ENCODE assay signal across 18 cellular contexts in genomic region chr3:27796365-27796875, GRCh38.
DNase-seq lines count a peak whose midpoint lies in the region; ATAC-seq and TF ChIP-seq lines count a peak whose summit lies in the region.
"Had no signal": no experiment of that assay in that cellular context is flagged by ENCODE, and none has a peak within 500 bp of the region (broad histone marks: within the 10 kb centered on the region; RNA-seq: fewer than 3 reads in every experiment).

No MANE protein-coding gene starts in this region.

- dilution Hi-C loops in mammary epithelial cell (cut with HindIII; ENCODE audit: low sequenced_read_pairs), result no loop called here

- no peaks in the 10 kb centered on the region for H3K27me3 ChIP-seq in mammary epithelial cell (ENCODE audit: insufficient read depth, low read length)
- H3K27me3 ChIP-seq: BE2C had no signal

- intact Hi-C loops in MCF 10A (cut with micrococcal nuclease) (no loop called here), mammary epithelial cell (cut with micrococcal nuclease) (loop anchor here (10.0 kb wide), 1 partner anchor 72 kb away; the partner anchor contains the start of gene EOMES), Right ventricle myocardium inferior (cut with DNase I) (no loop called here)

- no peak overlapping the region for H3K27ac ChIP-seq in mammary epithelial cell (ENCODE audit: insufficient read depth, low read depth, low read length)
- H3K27ac ChIP-seq in HEK293 (ENCODE audit: extremely low read depth, low read depth, low read length), result no peak overlapping the region
- H3K27ac ChIP-seq: C4-2B, GM23248, HL-60 had no signal

- TF ChIP-seq CTCF in MCF 10A (IDR thresholded peaks at IDR 0.05; ENCODE audit: unreplicated experiment) (no peak), mammary epithelial cell (conservative IDR thresholded peaks at IDR 0.05 in 1 of 2, IDR thresholded peaks at IDR 0.05 in 1 of 2; ENCODE audit: extremely low read depth in 1 of 2, insufficient read depth in 1 of 2, low read depth in 1 of 2, low read length in 2 of 2) (no peak), HEK293 (tag by site-specific recombination; IDR thresholded peaks at IDR 0.05) (no peak), epithelial cell of esophagus (IDR thresholded peaks at IDR 0.05; ENCODE audit: insufficient read depth, low read depth, low read length, missing control alignments) (no peak)

- no peak overlapping the region for H3K27ac Mint-ChIP-seq in MCF 10A (ENCODE audit: low read depth, unreplicated experiment)
- H3K27ac Mint-ChIP-seq: CD4-positive, alpha-beta memory T cell; H9 had no signal

- in situ Hi-C loops in mammary epithelial cell (cut with MboI; ENCODE audit: low sequenced_read_pairs in 2 of 2), result no loop called here

- peaks cover 8% of the 10 kb centered on the region for H3K4me1 ChIP-seq in mammary epithelial cell (ENCODE audit: insufficient read depth, low read length)
- no peaks in the 10 kb centered on the region for H3K4me1 ChIP-seq in HEK293 (ENCODE audit: control insufficient read depth, insufficient read depth, low read length)
- H3K4me1 ChIP-seq: BE2C had no signal

- ATAC-seq in Right ventricle myocardium inferior, result no peak
- no peak for ATAC-seq in GM19023 (IDR thresholded peaks at IDR 0.05; ENCODE audit: unreplicated experiment)

- no peaks in the 10 kb centered on the region for H3K36me3 Mint-ChIP-seq in MCF 10A (ENCODE audit: insufficient read depth, unreplicated experiment)
- H3K36me3 Mint-ChIP-seq: CD4-positive, alpha-beta memory T cell had no signal

- CTCF ChIA-PET in MCF 10A (lab: Yijun Ruan, JAX) (interaction anchor here (0.5 to 1.0 kb wide), 2 partner anchors 34 to 85 kb away, joined by 3 to 5 read pairs; no protein-coding TSS in a partner anchor), mammary epithelial cell (lab: Charles Lee; ENCODE audit: low non-redundant PET) (no interaction called here), HEK293 (lab: Yijun Ruan, JAX) (interaction anchor here (0.7 kb wide), 1 partner anchor 14 kb away, joined by 4 read pairs; no protein-coding TSS in a partner anchor)

- H3K9ac ChIP-seq in mammary epithelial cell (ENCODE audit: insufficient read depth, low read length), result no peak overlapping the region
- H3K9ac ChIP-seq: GM23248 had no signal

- no peak overlapping the region for H3K4me2 ChIP-seq in mammary epithelial cell (ENCODE audit: insufficient read depth, low read depth, low read length)

- no peaks in the 10 kb centered on the region for H3K9me3 Mint-ChIP-seq in MCF 10A (ENCODE audit: unreplicated experiment)
- H3K9me3 Mint-ChIP-seq: H9 had no signal

- BruUV-seq in MCF 10A (replicated peaks; lab: Mats Ljungman, UMichigan) (no TSS peak), mammary epithelial cell (replicated peaks; lab: Mats Ljungman, UMichigan) (no TSS peak)

- peak; percentile 39 for DNase-seq in MCF 10A (ENCODE audit: unreplicated experiment)
- no peak for DNase-seq in mammary epithelial cell
- DNase-seq in OCI-M1 (lab: John Stamatoyannopoulos, UW), result peak; percentile 17
- peak; percentile 27 for DNase-seq in epithelial cell of esophagus (ENCODE audit: low read depth)
- no peak for DNase-seq in NCI-H446 treated with DMSO at 0.1 percent for 48 hours (lab: John Stamatoyannopoulos, UW)
- DNase-seq in Right ventricle myocardium inferior (ENCODE audit: missing footprints), result no peak
- DNase-seq: BE2C; CD4-positive, alpha-beta memory T cell; DMS153; DMS79 treated with DMSO at 0.1 percent for 48 hours; GDM1; GM23248; H9; KG1 had no signal

- H3K4me3 ChIP-seq in mammary epithelial cell (replicated peaks in 1 of 3; ENCODE audit: insufficient read depth in 1 of 3, low read depth in 2 of 3, low read length in 3 of 3) (no peak overlapping the region), HEK293 (ENCODE audit: low read depth, low read length) (no peak overlapping the region), epithelial cell of esophagus (ENCODE audit: low read length) (no peak overlapping the region)
- H3K4me3 ChIP-seq: GM23248 had no signal

- POLR2A ChIA-PET in MCF 10A (lab: Yijun Ruan, JAX), result interaction anchor here (0.6 kb wide), 1 partner anchor 9 kb away, joined by 5 read pairs; no protein-coding TSS in a partner anchor
- POLR2A ChIA-PET in HEK293 (lab: Yijun Ruan, JAX), result no interaction called here

- 100% methylated on average over 4 of the region's 4 CpGs for WGBS in mammary epithelial cell (ENCODE audit: low coverage, missing lambda C conversion rate)

- no peaks in the 10 kb centered on the region for H4K20me1 ChIP-seq in mammary epithelial cell (ENCODE audit: insufficient read depth, low read length)

- no peaks in the 10 kb centered on the region for H3K79me2 ChIP-seq in mammary epithelial cell (ENCODE audit: insufficient read depth, low read length)

- no peaks in the 10 kb centered on the region for H3K27me3 Mint-ChIP-seq in MCF 10A (ENCODE audit: insufficient read depth, unreplicated experiment)
- H3K27me3 Mint-ChIP-seq: CD4-positive, alpha-beta memory T cell had no signal

- H3K4me1 Mint-ChIP-seq in MCF 10A (ENCODE audit: insufficient read depth, unreplicated experiment), result no peaks in the 10 kb centered on the region
- H3K4me1 Mint-ChIP-seq: H9 had no signal

- H2AFZ ChIP-seq in mammary epithelial cell (ENCODE audit: low read depth, low read length), result no peak overlapping the region
- H2AFZ ChIP-seq: GM23248 had no signal

- H3K36me3 ChIP-seq in mammary epithelial cell (ENCODE audit: insufficient read depth, low read length) (no peaks in the 10 kb centered on the region), HEK293 (ENCODE audit: control insufficient read depth in 2 of 2, insufficient read depth in 1 of 2, low read length in 2 of 2) (no peaks in the 10 kb centered on the region)
- H3K36me3 ChIP-seq: BE2C had no signal

- no peak overlapping the region for H3K4me3 Mint-ChIP-seq in MCF 10A (ENCODE audit: unreplicated experiment)
- H3K4me3 Mint-ChIP-seq: CD4-positive, alpha-beta memory T cell; H9 had no signal

- H3K9me3 ChIP-seq in mammary epithelial cell (replicated peaks; ENCODE audit: insufficient read depth, low read length) (no peaks in the 10 kb centered on the region), HEK293 (ENCODE audit: control insufficient read depth, insufficient read depth, low read depth, low read length) (no peaks in the 10 kb centered on the region)
- H3K9me3 ChIP-seq: BE2C had no signal

TF ChIP-seq in HEK293, 187 proteins besides CTCF, POLR2A, EP300 and RAD21 (continues in another document):
- peak; percentile 62 for TF ChIP-seq ZNF335 (tag by site-specific recombination; conservative IDR thresholded peaks at IDR 0.05)
- TF ChIP-seq ZBTB20 (tag by site-specific recombination; IDR thresholded peaks at IDR 0.05), result 0 out of 2 replicates have a peak, but pooled peaks have one; percentile 12
- TF ChIP-seq ZBTB21 (tag by site-specific recombination; IDR thresholded peaks at IDR 0.05), result peak; percentile 55
- TF ChIP-seq ZNF76 (tag by site-specific recombination; IDR thresholded peaks at IDR 0.05; ENCODE audit: borderline replicate concordance, low read depth), result no peak
- TF ChIP-seq ZNF518A (tag by site-specific recombination; conservative IDR thresholded peaks at IDR 0.05; ENCODE audit: low read depth), result peak; percentile 72
- TF ChIP-seq ATF2 (tag by site-specific recombination; IDR thresholded peaks at IDR 0.05; ENCODE audit: low read depth), result peak; percentile 36; the same call in 1 of the 2 replicates

Comparison
In these comparisons a context has a peak if more than half of its experiments do, and no peak if none do; other contexts are left out.
1. DNase-seq: peak in MCF 10A (single experiment), OCI-M1 (single experiment) and epithelial cell of esophagus (single experiment); none in mammary epithelial cell (single experiment), NCI-H446 treated with DMSO at 0.1 percent for 48 hours (single experiment) and Right ventricle myocardium inferior (single experiment).